Comparison of ENCODE assay signal across 1 cellular context in genomic region chr18:44495151-44495550, GRCh38.
TF ChIP-seq lines count a peak whose summit lies in the region.

No MANE protein-coding gene starts in this region.

TF ChIP-seq in GM12878, 131 proteins besides CTCF, POLR2A, EP300 and RAD21 (continued from another document):
- TF ChIP-seq POLR2AphosphoS2 (IDR thresholded peaks at IDR 0.05; ENCODE audit: low read depth, low read length) (no peak), ZNF207 (IDR thresholded peaks at IDR 0.05; ENCODE audit: borderline replicate concordance) (no peak), ATF7 (IDR thresholded peaks at IDR 0.05; ENCODE audit: low read depth) (0 out of 2 replicates have a peak, but pooled peaks have one; percentile 38), MYC (IDR thresholded peaks at IDR 0.05; ENCODE audit: insufficient read depth, insufficient read length, insufficient replicate concordance, low read length, severe bottlenecking) (no peak), HDAC2 (IDR thresholded peaks at IDR 0.05) (no peak), DPF2 (IDR thresholded peaks at IDR 0.05) (no peak), NR2C1 (IDR thresholded peaks at IDR 0.05) (0 out of 2 replicates have a peak, but pooled peaks have one; percentile 10), MTA3 (IDR thresholded peaks at IDR 0.05; ENCODE audit: borderline replicate concordance, low read length) (no peak), RUNX3 (IDR thresholded peaks at IDR 0.05; ENCODE audit: low read length) (no peak), ATF3 (IDR thresholded peaks at IDR 0.05; ENCODE audit: borderline replicate concordance, extremely low read depth, low read depth, low read length) (no peak), RELB (IDR thresholded peaks at IDR 0.05; ENCODE audit: low read depth) (no peak), ZBTB33 (IDR thresholded peaks at IDR 0.05) (no peak), IKZF2 (IDR thresholded peaks at IDR 0.05) (peak in 1 of 2 experiments; percentile 14; a peak in 1 of 4 replicates), CHD1 (IDR thresholded peaks at IDR 0.05; ENCODE audit: low read depth, low read length) (no peak), SPI1 (IDR thresholded peaks at IDR 0.05; ENCODE audit: borderline replicate concordance, insufficient read depth, low read depth, low read length) (no peak), ASH2L (IDR thresholded peaks at IDR 0.05; ENCODE audit: borderline replicate concordance, low read depth) (no peak), HDAC6 (IDR thresholded peaks at IDR 0.05; ENCODE audit: unreplicated experiment) (no peak), IKZF1 (conservative IDR thresholded peaks at IDR 0.05) (no peak), NR2F1 (conservative IDR thresholded peaks at IDR 0.05) (peak; percentile 86), MTA2 (IDR thresholded peaks at IDR 0.05; ENCODE audit: low read depth) (peak; percentile 63; the same call in 1 of the 2 replicates), E4F1 (IDR thresholded peaks at IDR 0.05; ENCODE audit: borderline replicate concordance, partially characterized antibody) (no peak)
